Comparison of ENCODE assay signal across 17 cellular contexts in genomic region chr5:54251981-54252380, GRCh38. TPM values are rescaled to one million over a fixed set of nuclear protein-coding genes. Genes with fewer than 3 reads are reported as not detected.
DNase-seq lines count a peak whose midpoint lies in the region; ATAC-seq, FAIRE-seq and TF ChIP-seq lines count a peak whose summit lies in the region.
"Had no signal": no experiment of that assay in that cellular context is flagged by ENCODE, and none has a peak within 500 bp of the region (broad histone marks: within the 10 kb centered on the region; RNA-seq: fewer than 3 reads in every experiment).

No MANE protein-coding gene starts in this region.

- H3K9me1 ChIP-seq in keratinocyte (ENCODE audit: control insufficient read depth, extremely low read depth, insufficient read depth, low read length), result no peaks in the 10 kb centered on the region

- CTCF ChIA-PET in A549 (lab: Yijun Ruan, JAX), result interaction anchor here (1.0 to 3.5 kb wide), 2 partner anchors 8 to 191 kb away, joined by 3 to 30 read pairs; no protein-coding TSS in a partner anchor

- no peaks in the 10 kb centered on the region for H3K27me3 Mint-ChIP-seq in astrocyte (ENCODE audit: low read depth, unreplicated experiment)

- no peak overlapping the region for H3K4me3 ChIP-seq in A549
- H3K4me3 ChIP-seq in astrocyte (ENCODE audit: insufficient read depth, low read depth, low read length), result no peak overlapping the region
- no peak overlapping the region for H3K4me3 ChIP-seq in keratinocyte (ENCODE audit: control insufficient read depth in 2 of 3, extremely low read depth in 1 of 3, insufficient read depth in 2 of 3, low read depth in 1 of 3, low read length in 3 of 3)
- H3K4me3 ChIP-seq in Peyer's patch, result no peak overlapping the region
- H3K4me3 ChIP-seq in H7 (ENCODE audit: insufficient read depth, low read depth, low read length), result no peak overlapping the region
- H3K4me3 ChIP-seq: sigmoid colon had no signal

- H3K36me3 ChIP-seq in astrocyte (ENCODE audit: insufficient read depth, low read length), result no peaks in the 10 kb centered on the region
- H3K36me3 ChIP-seq in keratinocyte (ENCODE audit: control insufficient read depth in 2 of 2, extremely low read depth in 1 of 2, insufficient read depth in 2 of 2, low read length in 2 of 2), result no peaks in the 10 kb centered on the region
- no peaks in the 10 kb centered on the region for H3K36me3 ChIP-seq in Peyer's patch
- H3K36me3 ChIP-seq in H7 (replicated peaks; ENCODE audit: control insufficient read depth, insufficient read depth, low read length), result no peaks in the 10 kb centered on the region
- H3K36me3 ChIP-seq: sigmoid colon had no signal

- H3K4me2 ChIP-seq in A549 (no peak overlapping the region), astrocyte (ENCODE audit: low read length) (no peak overlapping the region), keratinocyte (ENCODE audit: control insufficient read depth, extremely low read depth, insufficient read depth, low read depth, low read length) (no peak overlapping the region)

- H3K9me3 Mint-ChIP-seq in astrocyte (ENCODE audit: unreplicated experiment), result no peaks in the 10 kb centered on the region
- H3K9me3 Mint-ChIP-seq: activated T-helper 1 cell treated with anti-CD3 and anti-CD28 coated beads, Interleukin-12 subunit alpha, Interleukin-12 subunit beta, Interleukin-2, Interleukin-4 antibody, amounts not matched to agents 30 ng/mL and 10 ng/mL and 1 ng/mL, durations not matched to agents 14 hours and 24 hours and 36 hours; CD8-positive, alpha-beta T cell had no signal

- H3K27ac ChIP-seq in A549 (no peak overlapping the region), astrocyte (ENCODE audit: low read depth, low read length) (no peak overlapping the region), keratinocyte (ENCODE audit: control insufficient read depth, insufficient read depth, low read length) (no peak overlapping the region), Peyer's patch (no peak overlapping the region)
- H3K27ac ChIP-seq: sigmoid colon had no signal

- TF ChIP-seq EP300 in A549 (IDR thresholded peaks at IDR 0.05), result no peak

- H3K36me3 Mint-ChIP-seq in astrocyte (ENCODE audit: low read depth, unreplicated experiment), result no peaks in the 10 kb centered on the region
- H3K36me3 Mint-ChIP-seq: CD8-positive, alpha-beta T cell had no signal

- POLR2A ChIA-PET in A549 (lab: Yijun Ruan, JAX), result no interaction called here

- WGBS in A549 (ENCODE audit: missing lambda C conversion rate), result 13% methylated on average over 1 of the region's 1 CpG

- ATAC-seq in A549 (no peak), HG02571 (IDR thresholded peaks at IDR 0.05; ENCODE audit: unreplicated experiment) (no peak)
- ATAC-seq: CD8-positive, alpha-beta T cell had no signal

- peaks cover 4% of the 10 kb centered on the region for H3K79me2 ChIP-seq in astrocyte (ENCODE audit: insufficient read depth, low read length)
- no peaks in the 10 kb centered on the region for H3K79me2 ChIP-seq in keratinocyte (ENCODE audit: control insufficient read depth, insufficient read depth, low read length)

- no peak for TF ChIP-seq RAD21 in A549 (conservative IDR thresholded peaks at IDR 0.05 in 1 of 2, IDR thresholded peaks at IDR 0.05 in 1 of 2)

- H3K4me1 ChIP-seq in A549 (no peaks in the 10 kb centered on the region), astrocyte (ENCODE audit: insufficient read depth, low read length) (no peaks in the 10 kb centered on the region), keratinocyte (ENCODE audit: control insufficient read depth, extremely low read depth, insufficient read depth, low read length) (no peaks in the 10 kb centered on the region), Peyer's patch (peaks cover 0 to 8% (median 4%) of the 10 kb centered on the region in 4 donors)

- dilution Hi-C loops in keratinocyte (cut with MboI; ENCODE audit: extremely low pct_ligation_motif_present, low sequenced_read_pairs), result no loop called here

- TF ChIP-seq POLR2A in A549 (IDR thresholded peaks at IDR 0.05; ENCODE audit: low read length) (no peak), Peyer's patch (IDR thresholded peaks at IDR 0.05) (no peak)

- no peak for FAIRE-seq in A549 (lab: Jason Lieb, UNC)
- FAIRE-seq in astrocyte (lab: Jason Lieb, UNC), result no peak
- peak; percentile 69 for FAIRE-seq in keratinocyte (lab: Jason Lieb, UNC)
- FAIRE-seq: urothelium cell line had no signal

- H2AFZ ChIP-seq in astrocyte (ENCODE audit: low read depth, low read length) (no peak overlapping the region), keratinocyte (ENCODE audit: control insufficient read depth, low read length) (no peak overlapping the region)

- no peak overlapping the region for H3K4me3 Mint-ChIP-seq in astrocyte (ENCODE audit: unreplicated experiment)
- H3K4me3 Mint-ChIP-seq: activated T-helper 1 cell treated with anti-CD3 and anti-CD28 coated beads, Interleukin-12 subunit alpha, Interleukin-12 subunit beta, Interleukin-2, Interleukin-4 antibody, amounts not matched to agents 30 ng/mL and 10 ng/mL and 1 ng/mL, durations not matched to agents 14 hours and 24 hours and 36 hours; CD8-positive, alpha-beta T cell had no signal

- DNase-seq in A549 (ENCODE audit: low read depth in 1 of 2, low spot score in 1 of 2) (no peak), HPDE6-E6E7 (ENCODE audit: extremely low spot score) (peak; percentile 9), astrocyte (ENCODE audit: low read depth) (peak; percentile 29), keratinocyte (ENCODE audit: low read depth, low spot score) (no peak), Peyer's patch (no peak), H7 (no peak), NCI-H2171 (lab: John Stamatoyannopoulos, UW) (no peak)
- DNase-seq: CD8-positive, alpha-beta T cell; cerebellar nuclear complex; EL; NCI-H2107; SHP77 treated with DMSO at 0.1 percent for 48 hours; sigmoid colon; T-helper 2 cell had no signal

- H4K20me1 ChIP-seq in astrocyte (ENCODE audit: insufficient read depth, low read length) (peaks cover 20% of the 10 kb centered on the region), keratinocyte (ENCODE audit: control insufficient read depth, extremely low read depth, insufficient read depth, low read length) (no peaks in the 10 kb centered on the region)

- H3K27me3 ChIP-seq in astrocyte (ENCODE audit: insufficient read depth, low read length) (no peaks in the 10 kb centered on the region), keratinocyte (ENCODE audit: control insufficient read depth, extremely low read depth, insufficient read depth, low read length) (no peaks in the 10 kb centered on the region), Peyer's patch (no peaks in the 10 kb centered on the region), H7 (ENCODE audit: control insufficient read depth, insufficient read depth, low read length) (no peaks in the 10 kb centered on the region)
- H3K27me3 ChIP-seq: sigmoid colon had no signal

- H3K27ac Mint-ChIP-seq in astrocyte (ENCODE audit: unreplicated experiment), result no peak overlapping the region
- H3K27ac Mint-ChIP-seq: activated T-helper 1 cell treated with anti-CD3 and anti-CD28 coated beads, Interleukin-12 subunit alpha, Interleukin-12 subunit beta, Interleukin-2, Interleukin-4 antibody, amounts not matched to agents 30 ng/mL and 10 ng/mL and 1 ng/mL, durations not matched to agents 14 hours and 24 hours and 36 hours; CD8-positive, alpha-beta T cell had no signal

- TF ChIP-seq CTCF in A549 (IDR thresholded peaks at IDR 0.05), result no peak
- no peak for TF ChIP-seq CTCF in astrocyte (IDR thresholded peaks at IDR 0.05; ENCODE audit: insufficient read depth, low read depth, low read length)
- TF ChIP-seq CTCF in keratinocyte (optimal IDR thresholded peaks at IDR 0.05 in 1 of 3, IDR thresholded peaks at IDR 0.05 in 1 of 3, conservative IDR thresholded peaks at IDR 0.05 in 1 of 3; ENCODE audit: extremely low read depth in 1 of 3, insufficient read depth in 2 of 3, low read length in 3 of 3), result no peak
- no peak for TF ChIP-seq CTCF in Peyer's patch (IDR thresholded peaks at IDR 0.05)

- H3K9me3 ChIP-seq in A549 (no peaks in the 10 kb centered on the region), astrocyte (ENCODE audit: insufficient read depth, low read depth, low read length) (no peaks in the 10 kb centered on the region), keratinocyte (ENCODE audit: control insufficient read depth, low read depth, low read length) (no peaks in the 10 kb centered on the region), Peyer's patch (no peaks in the 10 kb centered on the region)
- H3K9me3 ChIP-seq: sigmoid colon had no signal

- H3K4me1 Mint-ChIP-seq in astrocyte (ENCODE audit: low read depth, unreplicated experiment), result peaks cover 6% of the 10 kb centered on the region

- no peak overlapping the region for H3K9ac ChIP-seq in astrocyte (ENCODE audit: low read length)
- H3K9ac ChIP-seq in keratinocyte (ENCODE audit: control insufficient read depth, extremely low read depth, insufficient read depth, low read length), result no peak overlapping the region

TF ChIP-seq in A549, 52 proteins besides CTCF, POLR2A, EP300 and RAD21:
- TF ChIP-seq MAZ (IDR thresholded peaks at IDR 0.05; ENCODE audit: borderline replicate concordance, low read depth, low read length) (no peak), ESRRA (IDR thresholded peaks at IDR 0.05; ENCODE audit: borderline replicate concordance, low read length) (no peak), FOSL2 (IDR thresholded peaks at IDR 0.05) (no peak), FOSL2 (CRISPR knock-in tag; IDR thresholded peaks at IDR 0.05) (0 out of 2 replicates have a peak, but pooled peaks have one; percentile 13)

RNA-seq across cellular contexts. Expression of gene ARL15, which starts 58.4 kb away (rescaled TPM):
- 11.8 and 15.9 TPM in 2 replicates for polyA plus RNA-seq in A549 (2011; rRNA removed)
- 2.8 and 4.5 TPM in 2 replicates for polyA plus RNA-seq in A549 (2012; cell fraction: cytosol; rRNA removed)
- 2.6 and 4.6 TPM in 2 replicates for polyA plus RNA-seq in A549 (2012; cell fraction: nucleus; rRNA removed)
- polyA plus RNA-seq in A549 (2017; fragmentation: RNase III; extraction: RNeasy Plus Mini Kit Qiagen cat#74134 plus additional on column Dnase treatment), result 8.6 to 12.1 TPM (median 10.8 TPM) in 3 replicates
- polyA minus RNA-seq in A549 (2011; rRNA and poly(A)+ RNA removed), result 31.8 and 34.6 TPM in 2 replicates
- total RNA-seq in astrocyte, result 29.1 and 30.3 TPM in 2 replicates
- 17.1 to 24.7 TPM (median 19.7 TPM) in 3 replicates for polyA plus RNA-seq in keratinocyte
- polyA plus RNA-seq in keratinocyte (2011; ENCODE audit: low read depth), result 1.9 TPM
- polyA plus RNA-seq in keratinocyte (2011; cell fraction: cytosol; rRNA removed), result 13.7 and 17.9 TPM in 2 replicates
- polyA plus RNA-seq in keratinocyte (2011; cell fraction: nucleus; rRNA removed), result 12.2 and 15.1 TPM in 2 replicates
- polyA plus RNA-seq in keratinocyte (2012; ENCODE audit: low replicate concordance), result 8.2 and 16.0 TPM in 2 replicates
- 20.1 to 59.1 TPM (median 50.1 TPM) in 3 replicates for polyA minus RNA-seq in keratinocyte
- polyA minus RNA-seq in keratinocyte (2011; cell fraction: cytosol; rRNA and poly(A)+ RNA removed), result 10.7 TPM
- polyA minus RNA-seq in keratinocyte (2011; cell fraction: nucleus; rRNA and poly(A)+ RNA removed), result 43.6 and 84.3 TPM in 2 replicates
- total RNA-seq in Peyer's patch, result 10 to 100 TPM; 18.0 to 44.5 (median 38.7) TPM
- total RNA-seq in H7 (2014; rRNA removed; shearing (Covaris generic)), result 21.6 and 22.9 TPM in 2 replicates

Comparison
In these comparisons a context has a peak if more than half of its experiments do, and no peak if none do; other contexts are left out.
1. DNase-seq: peak in HPDE6-E6E7 (single experiment) and astrocyte (single experiment); none in A549 (0 of 2), keratinocyte (single experiment), Peyer's patch (0 of 3), H7 (single experiment) and NCI-H2171 (single experiment).